In genomic region chr19:35545855-35546381, GRCh38 we compare ENCODE assay signal across 9 cellular contexts. TPM values are rescaled to one million over a fixed set of nuclear protein-coding genes. Genes with fewer than 3 reads are reported as not detected.
DNase-seq lines count a peak whose midpoint lies in the region; ATAC-seq and TF ChIP-seq lines count a peak whose summit lies in the region.
"Had no signal": no experiment of that assay in that cellular context is flagged by ENCODE, and none has a peak within 500 bp of the region (broad histone marks: within the 10 kb centered on the region; RNA-seq: fewer than 3 reads in every experiment).

No MANE protein-coding gene starts in this region.

- no peaks in the 10 kb centered on the region for H3K9me3 Mint-ChIP-seq in activated naive CD4-positive, alpha-beta T cell treated with anti-CD3 and anti-CD28 coated beads for 36 hours

- peaks cover 6% of the 10 kb centered on the region; the same call in 1 of the 2 replicates for H3K36me3 ChIP-seq in Panc1 (ENCODE audit: control insufficient read depth, insufficient read depth, low read length)
- peaks cover 0 to 12% (median 0%) of the 10 kb centered on the region in 9 donors for H3K36me3 ChIP-seq in heart left ventricle

- H3K4me1 ChIP-seq in Panc1 (ENCODE audit: control insufficient read depth, insufficient read depth, low read length) (peaks cover 12% of the 10 kb centered on the region), heart left ventricle (peaks cover 4 to 30% (median 17%) of the 10 kb centered on the region in 12 donors)

- peak overlapping the region; percentile 90 for H3K27ac Mint-ChIP-seq in activated naive CD4-positive, alpha-beta T cell treated with anti-CD3 and anti-CD28 coated beads for 36 hours

- DNase-seq in DMS53 (lab: John Stamatoyannopoulos, UW) (peak; percentile 70), DMS53 treated with DMSO at 0.1 percent for 48 hours (lab: John Stamatoyannopoulos, UW; ENCODE audit: unreplicated experiment) (no peak), Panc1 (ENCODE audit: low read depth, low spot score) (no peak), heart left ventricle (peak in 3 of 5 donors; percentile 34 to 46 (median 42)), skeletal muscle cell (ENCODE audit: low read depth) (no peak), G401 (ENCODE audit: low spot score) (no peak)
- DNase-seq in activated naive CD4-positive, alpha-beta T cell treated with anti-CD3 and anti-CD28 coated beads for 36 hours, result peak; percentile 76

- TF ChIP-seq CTCF in Panc1 (IDR thresholded peaks at IDR 0.05) (no peak), heart left ventricle (IDR thresholded peaks at IDR 0.05) (no peak)

- CTCF ChIA-PET in Panc1 (lab: Charles Lee), result no interaction called here
- CTCF ChIA-PET in activated naive CD4-positive, alpha-beta T cell treated with anti-CD3 and anti-CD28 coated beads for 36 hours (lab: Charles Lee), result interaction anchor here (0.5 kb wide), 1 partner anchor 45 kb away, joined by 4 read pairs; no protein-coding TSS in a partner anchor

- intact Hi-C loops in Panc1 (cut with micrococcal nuclease; ENCODE audit: unreplicated experiment) (no loop called here), heart left ventricle (cut with DNase I) (loop anchor here in 8 of 10 donors (1.0 to 10.0 kb wide), 6 partner anchors 66 to 171 kb away; partner anchors contain the start of genes KMT2B (in 4 of the 8) and HAUS5 (in 3 of the 8))
- intact Hi-C loops in activated naive CD4-positive, alpha-beta T cell treated with anti-CD3 and anti-CD28 coated beads for 36 hours (cut with micrococcal nuclease), result loop anchor here (1.0 to 5.0 kb wide), 9 partner anchors 36 to 356 kb away; partner anchors contain the start of genes ETV2, FFAR1, HAUS5 and HCST

- ATAC-seq in HG03039 (IDR thresholded peaks at IDR 0.05; ENCODE audit: unreplicated experiment) (peak; percentile 24), Panc1 (peak; percentile 79), heart left ventricle (peak in 3 of 4 donors; percentile 13 to 57 (median 30))

- in situ Hi-C loops in Panc1 (cut with HindIII; ENCODE audit: low pct_unique_long_range_greater_than_20kb, low sequenced_read_pairs) (no loop called here), G401 (cut with HindIII; ENCODE audit: low sequenced_read_pairs) (no loop called here)

- H3K36me3 Mint-ChIP-seq in activated naive CD4-positive, alpha-beta T cell treated with anti-CD3 and anti-CD28 coated beads for 36 hours (ENCODE audit: low read depth), result peaks cover 20% of the 10 kb centered on the region

- H3K4me3 ChIP-seq in Panc1 (ENCODE audit: low read depth in 2 of 2, low read length in 2 of 2) (peak overlapping the region; percentile 79 to 98), heart left ventricle (peak overlapping the region; percentile 63 to 99 (median 88)), skeletal muscle cell (ENCODE audit: low read depth, low read length) (peak overlapping the region; percentile 90)

- H3K27me3 ChIP-seq in Panc1 (ENCODE audit: control insufficient read depth, insufficient read depth, low read length) (no peaks in the 10 kb centered on the region), heart left ventricle (no peaks in the 10 kb centered on the region)

- POLR2A ChIA-PET in Panc1 (lab: Charles Lee), result no interaction called here

- H3K4me3 Mint-ChIP-seq in activated naive CD4-positive, alpha-beta T cell treated with anti-CD3 and anti-CD28 coated beads for 36 hours, result peak overlapping the region; percentile 87

- no peaks in the 10 kb centered on the region for H3K27me3 Mint-ChIP-seq in activated naive CD4-positive, alpha-beta T cell treated with anti-CD3 and anti-CD28 coated beads for 36 hours (ENCODE audit: low read depth)

- no TSS peak for BruUV-seq in Panc1 (replicated peaks; lab: Mats Ljungman, UMichigan)

- H3K9me3 ChIP-seq in Panc1 (ENCODE audit: control insufficient read depth, insufficient read depth, low read depth, low read length), result no peaks in the 10 kb centered on the region
- H3K9me3 ChIP-seq in heart left ventricle, result no peaks in the 10 kb centered on the region

- H3K27ac ChIP-seq in Panc1 (ENCODE audit: low read length) (peak overlapping the region; percentile 97), heart left ventricle (peak overlapping the region in 11 of 12 donors; percentile 70 to 87 (median 77))

- 4 to 7% (median 4%) methylated on average over 21 to 27 of the region's 27 CpGs for WGBS in heart left ventricle, 4 donors

- no peak for TF ChIP-seq POLR2A in heart left ventricle (IDR thresholded peaks at IDR 0.05)

- peaks cover 38% of the 10 kb centered on the region for H3K4me1 Mint-ChIP-seq in activated naive CD4-positive, alpha-beta T cell treated with anti-CD3 and anti-CD28 coated beads for 36 hours (ENCODE audit: low read depth)

RNA-seq across cellular contexts. Expression of gene TMEM147, which starts 0.5 kb away (rescaled TPM):
- total RNA-seq in Panc1 (2021; ENCODE audit: unreplicated experiment) (157 TPM), heart left ventricle (100 to 1,000 TPM in 3 of 9 donors, 10 to 100 TPM in 6; 68.9 to 121 (median 81.6) TPM)
- 229 TPM for polyA plus RNA-seq in Panc1 (2012; ENCODE audit: insufficient read length)
- total RNA-seq in activated naive CD4-positive, alpha-beta T cell treated with anti-CD3 and anti-CD28 coated beads for 36 hours, result 10 to 100 TPM; 63.1 to 63.4 TPM
- polyA plus RNA-seq in heart left ventricle, result 100 to 1,000 TPM; 103 to 191 TPM
- 208 and 254 TPM in 2 replicates for total RNA-seq in G401 (2014; rRNA removed; shearing (Covaris generic))

RNA-seq across cellular contexts. Expression of gene GAPDHS, which starts 12.7 kb away (rescaled TPM):
- total RNA-seq in Panc1 (2021; ENCODE audit: unreplicated experiment), result not detected
- not detected for polyA plus RNA-seq in Panc1 (2012; ENCODE audit: insufficient read length)
- not detected for total RNA-seq in activated naive CD4-positive, alpha-beta T cell treated with anti-CD3 and anti-CD28 coated beads for 36 hours
- total RNA-seq in heart left ventricle, result not detected
- not detected for polyA plus RNA-seq in heart left ventricle
- 3.2 TPM in 1 of 2 replicates, not detected in the other for total RNA-seq in G401 (2014; rRNA removed; shearing (Covaris generic))
- total RNA-seq: renal cortical epithelial cell had no signal

RNA-seq across cellular contexts. Expression of gene ATP4A, which starts 17.5 kb away (rescaled TPM):
- not detected for total RNA-seq in Panc1 (2021; ENCODE audit: unreplicated experiment)
- 0.16 TPM for polyA plus RNA-seq in Panc1 (2012; ENCODE audit: insufficient read length)
- not detected for total RNA-seq in activated naive CD4-positive, alpha-beta T cell treated with anti-CD3 and anti-CD28 coated beads for 36 hours
- total RNA-seq in heart left ventricle, result not detected
- polyA plus RNA-seq in heart left ventricle, result not detected
- not detected in 2 replicates for total RNA-seq in G401 (2014; rRNA removed; shearing (Covaris generic))
- total RNA-seq: renal cortical epithelial cell had no signal

RNA-seq across cellular contexts. Expression of gene SBSN, which starts 17.8 kb away (rescaled TPM):
- total RNA-seq in Panc1 (2021; ENCODE audit: unreplicated experiment) (0.39 TPM), heart left ventricle (not detected)
- polyA plus RNA-seq in Panc1 (2012; ENCODE audit: insufficient read length), result not detected
- not detected for total RNA-seq in activated naive CD4-positive, alpha-beta T cell treated with anti-CD3 and anti-CD28 coated beads for 36 hours
- not detected for polyA plus RNA-seq in heart left ventricle
- not detected in 2 replicates for total RNA-seq in G401 (2014; rRNA removed; shearing (Covaris generic))

RNA-seq across cellular contexts. Expression of gene DMKN, which starts 32.5 kb away (rescaled TPM):
- total RNA-seq in Panc1 (2021; ENCODE audit: unreplicated experiment), result 5.6 TPM
- 2.1 TPM for polyA plus RNA-seq in Panc1 (2012; ENCODE audit: insufficient read length)
- 1 to 10 TPM in 1 of 2 experiments, under 1 TPM in 1; 0.86 to 1.7 TPM for total RNA-seq in activated naive CD4-positive, alpha-beta T cell treated with anti-CD3 and anti-CD28 coated beads for 36 hours
- 10 to 100 TPM in 7 of 9 donors, 1 to 10 TPM in 2; 7.8 to 26.9 (median 12.1) TPM for total RNA-seq in heart left ventricle
- 10 to 100 TPM; 18.2 to 38.8 TPM for polyA plus RNA-seq in heart left ventricle
- total RNA-seq in G401 (2014; rRNA removed; shearing (Covaris generic)), result 85.4 and 136 TPM in 2 replicates

Comparison
In these comparisons a context has a peak if more than half of its experiments do, and no peak if none do; other contexts are left out.
1. DNase-seq: peak in DMS53 (single experiment), activated naive CD4-positive, alpha-beta T cell treated with anti-CD3 and anti-CD28 coated beads for 36 hours (single experiment) and heart left ventricle (3 of 5); none in DMS53 treated with DMSO at 0.1 percent for 48 hours (single experiment), Panc1 (single experiment), skeletal muscle cell (single experiment) and G401 (single experiment).
2. ATAC-seq: peak in every context shown above with its lines; median percentile 79 in Panc1; 30 in heart left ventricle; 24 in HG03039.
3. Peak in every context shown above with its lines, with median percentiles within 50 percentile points of each other: H3K4me3 ChIP-seq.